20 cellular contexts compared by ENCODE assay signal in the genomic region with DNA sequence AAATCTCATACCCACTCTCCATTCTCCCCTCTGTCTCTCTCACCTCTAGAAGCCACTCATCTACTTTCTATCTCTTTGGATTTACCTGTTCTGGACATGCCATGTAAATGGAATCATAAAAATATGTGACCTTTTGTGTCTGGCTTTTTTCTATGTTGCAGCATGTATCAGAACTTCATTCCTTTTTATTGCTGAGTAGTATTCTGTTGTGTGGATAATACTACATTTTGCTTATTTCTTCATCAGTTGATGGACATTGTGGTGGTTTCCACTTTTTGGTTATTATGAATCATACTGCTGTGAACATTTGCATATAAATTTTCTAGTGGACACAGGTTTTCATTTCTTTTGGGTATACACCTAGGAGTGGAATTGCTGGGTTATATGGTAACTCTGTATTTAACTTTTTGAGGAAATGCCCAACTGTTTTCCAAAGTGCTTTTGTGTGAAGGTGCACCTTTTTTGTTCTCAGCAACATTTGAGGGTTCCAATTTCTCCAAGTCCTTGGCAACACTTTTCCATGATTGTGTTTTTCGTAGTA. TPM values are rescaled to one million over a fixed set of nuclear protein-coding genes. Genes with fewer than 3 reads are reported as not detected.
A peak's percentile ranks its signal among the peaks of the same experiment; 100 is the strongest.
DNase-seq lines count a peak whose midpoint lies in the region; ATAC-seq and TF ChIP-seq lines count a peak whose summit lies in the region.
"Had no signal": no experiment of that assay in that cellular context is flagged by ENCODE, and none has a peak within 500 bp of the region (broad histone marks: within the 10 kb centered on the region; RNA-seq: fewer than 3 reads in every experiment).

No MANE protein-coding gene starts in this region.

- TF ChIP-seq POLR2A in esophagus muscularis mucosa (IDR thresholded peaks at IDR 0.05; ENCODE audit: low read depth) (no peak), prostate gland (IDR thresholded peaks at IDR 0.05) (no peak), vagina (IDR thresholded peaks at IDR 0.05) (no peak), upper lobe of left lung (IDR thresholded peaks at IDR 0.05) (no peak)

- H3K27ac ChIP-seq in VCaP (peak overlapping the region; percentile 61), esophagus muscularis mucosa (replicated peaks in 1 of 4) (peak overlapping the region; percentile 61 to 72 (median 68)), prostate gland (peak overlapping the region; percentile 49 to 60), vagina (peak overlapping the region; percentile 51), upper lobe of left lung (peak overlapping the region in 1 of 4 donors; percentile 58)
- H3K27ac ChIP-seq: BLaER1 treated with 17β-estradiol and CSF1 and Interleukin-3, amounts not matched to agents 10 nM and 100 nM; KMS-11 had no signal

- DNase-seq in esophagus muscularis mucosa (ENCODE audit: extremely low spot score) (no peak), prostate gland (ENCODE audit: low spot score) (no peak), vagina (ENCODE audit: extremely low spot score in 2 of 2) (no peak), upper lobe of left lung (no peak)
- DNase-seq in activated CD8-positive, alpha-beta memory T cell treated with anti-CD3 and anti-CD28 coated beads, Interleukin-2, amount 50 U/mL, for 4 hours = no peak
- DNase-seq: CD8-positive, alpha-beta T cell; DMS79 treated with DMSO at 0.1 percent for 48 hours; GOT3; NCI-H1048; NCI-H1436; NCI-H2029; NCI-H2171; NCI-H526; PC-3; RPMI8226; SHP77 treated with DMSO at 0.1 percent for 48 hours had no signal

- intact Hi-C loops in esophagus muscularis mucosa (cut with DNase I) = loop anchor here (5.0 kb wide), 1 partner anchor 98 kb away; no protein-coding TSS in a partner anchor
- intact Hi-C loops in prostate gland (cut with DNase I) = no loop called here
- intact Hi-C loops in vagina (cut with DNase I) = no loop called here

- TF ChIP-seq CTCF in VCaP (conservative IDR thresholded peaks at IDR 0.05) (no peak), esophagus muscularis mucosa (IDR thresholded peaks at IDR 0.05) (no peak), prostate gland (IDR thresholded peaks at IDR 0.05) (no peak), vagina (IDR thresholded peaks at IDR 0.05) (no peak), upper lobe of left lung (IDR thresholded peaks at IDR 0.05) (no peak)

- H3K9me3 ChIP-seq in esophagus muscularis mucosa (no peaks in the 10 kb centered on the region), prostate gland (no peaks in the 10 kb centered on the region), vagina (no peaks in the 10 kb centered on the region), upper lobe of left lung (no peaks in the 10 kb centered on the region)
- H3K9me3 ChIP-seq: BLaER1 treated with 17β-estradiol and CSF1 and Interleukin-3, amounts not matched to agents 10 nM and 100 nM had no signal

- H3K36me3 ChIP-seq in esophagus muscularis mucosa (no peaks in the 10 kb centered on the region), prostate gland (no peaks in the 10 kb centered on the region), vagina (no peaks in the 10 kb centered on the region), upper lobe of left lung (no peaks in the 10 kb centered on the region)

- H3K27me3 ChIP-seq in esophagus muscularis mucosa (no peaks in the 10 kb centered on the region), prostate gland (replicated peaks; ENCODE audit: insufficient read depth) (no peaks in the 10 kb centered on the region), vagina (no peaks in the 10 kb centered on the region), upper lobe of left lung (no peaks in the 10 kb centered on the region)
- H3K27me3 ChIP-seq: BLaER1 treated with 17β-estradiol and CSF1 and Interleukin-3, amounts not matched to agents 10 nM and 100 nM had no signal

- H3K4me3 ChIP-seq in esophagus muscularis mucosa (peak overlapping the region in 1 of 4 donors; percentile 32), prostate gland (no peak overlapping the region), vagina (no peak overlapping the region), upper lobe of left lung (no peak overlapping the region)
- H3K4me3 ChIP-seq: BLaER1 treated with 17β-estradiol and CSF1 and Interleukin-3, amounts not matched to agents 10 nM and 100 nM had no signal

- H3K4me1 ChIP-seq in esophagus muscularis mucosa = peaks cover 50 to 96% (median 94%) of the 10 kb centered on the region in 4 donors
- peaks cover 13% of the 10 kb centered on the region for H3K4me1 ChIP-seq in prostate gland (replicated peaks)
- peaks cover 72% of the 10 kb centered on the region for H3K4me1 ChIP-seq in vagina
- peaks cover 29 to 72% (median 39%) of the 10 kb centered on the region in 4 donors for H3K4me1 ChIP-seq in upper lobe of left lung

- 100% methylated on average over 1 of the region's 1 CpG for WGBS in esophagus muscularis mucosa
- WGBS in prostate gland = 90% methylated on average over 1 of the region's 1 CpG
- WGBS in upper lobe of left lung, 2 donors = 91 to 100% methylated on average over 1 of the region's 1 CpG

- ATAC-seq in upper lobe of left lung (ENCODE audit: low FRiP score in 2 of 2) (no peak), HG03571 (IDR thresholded peaks at IDR 0.05; ENCODE audit: unreplicated experiment) (no peak)
- ATAC-seq: CD8-positive, alpha-beta T cell; PC-3 had no signal

- TF ChIP-seq EP300 in esophagus muscularis mucosa (IDR thresholded peaks at IDR 0.05) (no peak), upper lobe of left lung (IDR thresholded peaks at IDR 0.05) (no peak)

RNA-seq across cellular contexts. Expression of gene MRTFB, which starts 18.2 kb away (rescaled TPM):
- 10 to 100 TPM; 36.3 to 63.6 (median 48.2) TPM for total RNA-seq in esophagus muscularis mucosa
- 100 to 1,000 TPM in 1 of 2 donors, 10 to 100 TPM in 1; 46.5 to 102 TPM for total RNA-seq in prostate gland
- total RNA-seq in vagina = 103 TPM
- 100 to 1,000 TPM in 1 of 6 donors, 10 to 100 TPM in 5; 46.9 to 100 (median 66.7) TPM for total RNA-seq in upper lobe of left lung
